ENCODE assay signal across 24 cellular contexts in genomic region chr16:82476786-82477185, GRCh38.
A peak's percentile ranks its signal among the peaks of the same experiment; 100 is the strongest.
DNase-seq lines count a peak whose midpoint lies in the region; ATAC-seq and TF ChIP-seq lines count a peak whose summit lies in the region.
"Had no signal": no experiment of that assay in that cellular context is flagged by ENCODE, and none has a peak within 500 bp of the region (broad histone marks: within the 10 kb centered on the region; RNA-seq: fewer than 3 reads in every experiment).

No MANE protein-coding gene starts in this region.

- no peak for ATAC-seq in activated naive CD4-positive, alpha-beta T cell treated with anti-CD3 and anti-CD28 coated beads, Interleukin-2, amount 50 U/mL, for 72 hours
- ATAC-seq in GM19395 (IDR thresholded peaks at IDR 0.05; ENCODE audit: unreplicated experiment), result no peak
- ATAC-seq: GM12878 had no signal

- WGBS in endodermal cell (ENCODE audit: insufficient coverage in 1 of 2, insufficient read length in 1 of 2), 2 experiments, result 81 to 86% methylated on average over 3 to 5 of the region's 5 CpGs

- no peaks in the 10 kb centered on the region for H3K4me1 ChIP-seq in endodermal cell (ENCODE audit: control insufficient read depth, insufficient read depth, low read length)
- no peaks in the 10 kb centered on the region for H3K4me1 ChIP-seq in vagina
- H3K4me1 ChIP-seq: BE2C had no signal

- intact Hi-C loops in vagina (cut with DNase I), result no loop called here

- no peak overlapping the region for H3K4me3 Mint-ChIP-seq in endodermal cell
- H3K4me3 Mint-ChIP-seq: CD14-positive monocyte; CD4-positive, alpha-beta memory T cell; CD4-positive, CD25-positive, alpha-beta regulatory T cell; CD8-positive, alpha-beta memory T cell had no signal

- peaks cover 5% of the 10 kb centered on the region for H3K27me3 ChIP-seq in endodermal cell (ENCODE audit: control insufficient read depth, insufficient read depth, low read length, poor library complexity, severe bottlenecking)
- no peaks in the 10 kb centered on the region for H3K27me3 ChIP-seq in vagina
- H3K27me3 ChIP-seq: BE2C, BLaER1 had no signal

- peaks cover 22% of the 10 kb centered on the region for H3K27me3 Mint-ChIP-seq in endodermal cell (ENCODE audit: insufficient read depth)

- TF ChIP-seq CTCF in endodermal cell (conservative IDR thresholded peaks at IDR 0.05), result no peak
- TF ChIP-seq CTCF in vagina (IDR thresholded peaks at IDR 0.05), result no peak

- H3K4me1 Mint-ChIP-seq in endodermal cell, result peaks cover 5% of the 10 kb centered on the region
- H3K4me1 Mint-ChIP-seq: CD14-positive monocyte; CD4-positive, alpha-beta memory T cell; CD4-positive, CD25-positive, alpha-beta regulatory T cell; CD8-positive, alpha-beta memory T cell had no signal

- peaks cover 4% of the 10 kb centered on the region for H3K9me3 Mint-ChIP-seq in endodermal cell
- peaks cover 0 to 12% of the 10 kb centered on the region in 2 donors for H3K9me3 Mint-ChIP-seq in activated naive CD4-positive, alpha-beta T cell treated with anti-CD3 and anti-CD28 coated beads, Interleukin-2, amount 50 U/mL, for 72 hours

- no peak overlapping the region for H3K4me3 ChIP-seq in endodermal cell (ENCODE audit: low read length)
- no peak overlapping the region for H3K4me3 ChIP-seq in vagina
- H3K4me3 ChIP-seq: BLaER1, GM12878 had no signal

- H3K27ac Mint-ChIP-seq in endodermal cell, result no peak overlapping the region
- H3K27ac Mint-ChIP-seq in activated naive CD4-positive, alpha-beta T cell treated with anti-CD3 and anti-CD28 coated beads, Interleukin-2, amount 50 U/mL, for 72 hours, result no peak overlapping the region
- H3K27ac Mint-ChIP-seq: CD14-positive monocyte; CD4-positive, alpha-beta memory T cell; CD4-positive, CD25-positive, alpha-beta regulatory T cell; CD8-positive, alpha-beta memory T cell had no signal

- H3K36me3 ChIP-seq in endodermal cell (ENCODE audit: control insufficient read depth, insufficient read depth, low read length) (no peaks in the 10 kb centered on the region), vagina (no peaks in the 10 kb centered on the region)
- H3K36me3 ChIP-seq: BE2C, BLaER1 had no signal

- H3K27ac ChIP-seq in endodermal cell (ENCODE audit: low read depth, low read length), result no peak overlapping the region
- no peak overlapping the region for H3K27ac ChIP-seq in vagina
- H3K27ac ChIP-seq: BLaER1 had no signal

- no peak overlapping the region for H3K9ac ChIP-seq in endodermal cell (ENCODE audit: extremely low read depth, low read length, poor library complexity, severe bottlenecking)
- H3K9ac ChIP-seq: BLaER1 had no signal

- peak; percentile 2 for DNase-seq in NCI-H82 (lab: John Stamatoyannopoulos, UW)
- no peak for DNase-seq in NCI-H82 treated with DMSO at 0.1 percent for 48 hours (lab: John Stamatoyannopoulos, UW; ENCODE audit: unreplicated experiment)
- peak; percentile 5 for DNase-seq in endodermal cell
- DNase-seq in vagina (ENCODE audit: extremely low spot score in 2 of 2), result peak; percentile 37 to 54
- no peak for DNase-seq in activated naive CD4-positive, alpha-beta T cell treated with anti-CD3 and anti-CD28 coated beads, Interleukin-2, amount 50 U/mL, for 72 hours (ENCODE audit: low spot score in 2 of 2)
- DNase-seq: 8988T; ACHN; BE2C; C1 segment of cervical spinal cord; CD4-positive, alpha-beta memory T cell; CD4-positive, CD25-positive, alpha-beta regulatory T cell; CD8-positive, alpha-beta memory T cell; COR-L47; DMS 273 treated with DMSO at 0.1 percent for 48 hours; DMS153; DMS53; DMS79; DND-41; EL; GDM1 had no signal

- H3K9me3 ChIP-seq in endodermal cell (ENCODE audit: control insufficient read depth, low read length) (peaks cover 7% of the 10 kb centered on the region), vagina (no peaks in the 10 kb centered on the region)
- H3K9me3 ChIP-seq: BE2C, BLaER1 had no signal

- no peaks in the 10 kb centered on the region for H3K36me3 Mint-ChIP-seq in endodermal cell (ENCODE audit: low read depth)
- no peaks in the 10 kb centered on the region for H3K36me3 Mint-ChIP-seq in activated naive CD4-positive, alpha-beta T cell treated with anti-CD3 and anti-CD28 coated beads, Interleukin-2, amount 50 U/mL, for 72 hours
- H3K36me3 Mint-ChIP-seq: CD14-positive monocyte; CD4-positive, alpha-beta memory T cell; CD4-positive, CD25-positive, alpha-beta regulatory T cell; CD8-positive, alpha-beta memory T cell had no signal

- no peak for TF ChIP-seq POLR2A in vagina (IDR thresholded peaks at IDR 0.05)

Comparison
In these comparisons a context has a peak if more than half of its experiments do, and no peak if none do; other contexts are left out.
1. DNase-seq: peak in NCI-H82 (single experiment), endodermal cell (single experiment) and vagina (2 of 2); none in NCI-H82 treated with DMSO at 0.1 percent for 48 hours (single experiment) and activated naive CD4-positive, alpha-beta T cell treated with anti-CD3 and anti-CD28 coated beads, Interleukin-2, amount 50 U/mL, for 72 hours (0 of 2).